2 cellular contexts compared by ENCODE assay signal in genomic region chr2:218710334-218710686, GRCh38.
TF ChIP-seq lines count a peak whose summit lies in the region.

No MANE protein-coding gene starts in this region.

TF ChIP-seq in SK-N-SH, 30 proteins besides CTCF, POLR2A, EP300 and RAD21 (continued from another document):
- TF ChIP-seq USF1 (IDR thresholded peaks at IDR 0.05; ENCODE audit: borderline replicate concordance, low read depth) (no peak), CHD2 (IDR thresholded peaks at IDR 0.05; ENCODE audit: low read length, partially characterized antibody) (no peak), GATA2 (CRISPR knock-in tag; IDR thresholded peaks at IDR 0.05) (no peak), RXRA (IDR thresholded peaks at IDR 0.05; ENCODE audit: borderline replicate concordance, low read depth) (no peak), ZBTB33 (IDR thresholded peaks at IDR 0.05; ENCODE audit: borderline replicate concordance, low read depth) (no peak), ELF1 (IDR thresholded peaks at IDR 0.05) (no peak), NFIC (IDR thresholded peaks at IDR 0.05; ENCODE audit: borderline replicate concordance) (no peak)

TF ChIP-seq in SK-N-SH treated with all-trans-retinoic acid at 6 μM for 48 hours, 23 proteins besides CTCF, POLR2A, EP300 and RAD21 (continued from another document):
- TF ChIP-seq PATZ1 (CRISPR knock-in tag; IDR thresholded peaks at IDR 0.05; ENCODE audit: borderline replicate concordance) (no peak), ESRRG (CRISPR knock-in tag; IDR thresholded peaks at IDR 0.05) (no peak), CSDC2 (CRISPR knock-in tag; IDR thresholded peaks at IDR 0.05) (no peak), CREB5 (CRISPR knock-in tag; IDR thresholded peaks at IDR 0.05; ENCODE audit: low read depth) (no peak), OSR1 (CRISPR knock-in tag; IDR thresholded peaks at IDR 0.05) (no peak), ISL1 (CRISPR knock-in tag; IDR thresholded peaks at IDR 0.05) (no peak), GLIS3 (CRISPR knock-in tag; IDR thresholded peaks at IDR 0.05) (no peak), TSHZ2 (CRISPR knock-in tag; IDR thresholded peaks at IDR 0.05) (no peak), BACH2 (CRISPR knock-in tag; IDR thresholded peaks at IDR 0.05; ENCODE audit: borderline replicate concordance) (no peak), ARNTL (CRISPR knock-in tag; IDR thresholded peaks at IDR 0.05; ENCODE audit: borderline replicate concordance, low read depth) (no peak)
